29 cellular contexts compared by ENCODE assay signal in genomic region chr18:46226461-46226860, GRCh38.
DNase-seq lines count a peak whose midpoint lies in the region; ATAC-seq and TF ChIP-seq lines count a peak whose summit lies in the region.
"Had no signal": no experiment of that assay in that cellular context is flagged by ENCODE, and none has a peak within 500 bp of the region (broad histone marks: within the 10 kb centered on the region; RNA-seq: fewer than 3 reads in every experiment).

No MANE protein-coding gene starts in this region.

- H3K4me3 ChIP-seq in CD4-positive, CD25-positive, alpha-beta regulatory T cell (ENCODE audit: low read depth, low read length): no peak overlapping the region
- no peak overlapping the region for H3K4me3 ChIP-seq in cardiac fibroblast (replicated peaks in 1 of 2; ENCODE audit: low read depth in 2 of 2, low read length in 2 of 2)
- no peak overlapping the region for H3K4me3 ChIP-seq in parathyroid adenoma (ENCODE audit: low read depth, low read length)
- H3K4me3 ChIP-seq: BLaER1, heart left ventricle, psoas muscle, upper lobe of left lung had no signal

- H3K9me3 Mint-ChIP-seq in CD4-positive, CD25-positive, alpha-beta regulatory T cell: no peaks in the 10 kb centered on the region
- no peaks in the 10 kb centered on the region for H3K9me3 Mint-ChIP-seq in HFFc6
- H3K9me3 Mint-ChIP-seq: neural crest cell; stimulated activated naive CD8-positive, alpha-beta T cell treated with anti-CD3 and anti-CD28 coated beads, Interleukin-15, amount 100 ng/mL, for 72 hours; T-helper 1 cell treated with Interleukin-12 subunit alpha and Interleukin-12 subunit beta and Interleukin-4 antibody, amounts not matched to agents 30 μg/mL and 1 μg/mL, for 36 hours had no signal

- H3K27ac ChIP-seq in CD4-positive, CD25-positive, alpha-beta regulatory T cell (ENCODE audit: insufficient read depth, low read length, poor library complexity, severe bottlenecking): no peak overlapping the region
- H3K27ac ChIP-seq in parathyroid adenoma: peak overlapping the region; percentile 43
- H3K27ac ChIP-seq: BLaER1, heart left ventricle, psoas muscle, upper lobe of left lung had no signal

- H3K27me3 Mint-ChIP-seq in CD4-positive, CD25-positive, alpha-beta regulatory T cell: no peaks in the 10 kb centered on the region
- H3K27me3 Mint-ChIP-seq in HFFc6 (ENCODE audit: insufficient read depth): no peaks in the 10 kb centered on the region
- H3K27me3 Mint-ChIP-seq: stimulated activated naive CD8-positive, alpha-beta T cell treated with anti-CD3 and anti-CD28 coated beads, Interleukin-15, amount 100 ng/mL, for 72 hours had no signal

- H2AFZ ChIP-seq in parathyroid adenoma: no peak overlapping the region

- peak overlapping the region in 1 of 4 donors; percentile 62 for H3K4me3 Mint-ChIP-seq in CD4-positive, CD25-positive, alpha-beta regulatory T cell
- no peak overlapping the region for H3K4me3 Mint-ChIP-seq in HFFc6
- H3K4me3 Mint-ChIP-seq: neural crest cell; stimulated activated naive CD8-positive, alpha-beta T cell treated with anti-CD3 and anti-CD28 coated beads, Interleukin-15, amount 100 ng/mL, for 72 hours; T-helper 1 cell treated with Interleukin-12 subunit alpha and Interleukin-12 subunit beta and Interleukin-4 antibody, amounts not matched to agents 30 μg/mL and 1 μg/mL, for 36 hours had no signal

- H3K79me2 ChIP-seq in parathyroid adenoma: peaks cover 11% of the 10 kb centered on the region

- TF ChIP-seq CTCF in HFFc6 (IDR thresholded peaks at IDR 0.05) (no peak), cardiac fibroblast (IDR thresholded peaks at IDR 0.05; ENCODE audit: low read depth, low read length) (no peak), parathyroid adenoma (IDR thresholded peaks at IDR 0.05) (no peak)

- H3K9me3 ChIP-seq in CD4-positive, CD25-positive, alpha-beta regulatory T cell (ENCODE audit: control insufficient read depth in 2 of 2, low read length in 2 of 2): no peaks in the 10 kb centered on the region
- no peaks in the 10 kb centered on the region for H3K9me3 ChIP-seq in parathyroid adenoma (ENCODE audit: control insufficient read depth, low read length)
- H3K9me3 ChIP-seq: BLaER1, heart left ventricle, psoas muscle, upper lobe of left lung had no signal

- H3K27me3 ChIP-seq in CD4-positive, CD25-positive, alpha-beta regulatory T cell (ENCODE audit: control insufficient read depth, insufficient read depth, low read length): no peaks in the 10 kb centered on the region
- no peaks in the 10 kb centered on the region for H3K27me3 ChIP-seq in parathyroid adenoma (ENCODE audit: control insufficient read depth, insufficient read depth, low read length)
- H3K27me3 ChIP-seq: BLaER1, heart left ventricle, upper lobe of left lung had no signal

- no peak overlapping the region for H3K4me2 ChIP-seq in parathyroid adenoma (ENCODE audit: low read length)
- H3K4me2 ChIP-seq: BLaER1 had no signal

- H3K36me3 Mint-ChIP-seq in CD4-positive, CD25-positive, alpha-beta regulatory T cell: peaks cover 10% of the 10 kb centered on the region
- no peaks in the 10 kb centered on the region for H3K36me3 Mint-ChIP-seq in HFFc6 (ENCODE audit: low read depth)

- H3K4me1 Mint-ChIP-seq in CD4-positive, CD25-positive, alpha-beta regulatory T cell: peaks cover 41 to 94% (median 64%) of the 10 kb centered on the region in 4 donors
- H3K4me1 Mint-ChIP-seq in HFFc6 (ENCODE audit: low read depth): peaks cover 50% of the 10 kb centered on the region

- ATAC-seq in CD4-positive, CD25-positive, alpha-beta regulatory T cell (ENCODE audit: low read depth in 2 of 2): no peak
- no peak for ATAC-seq in GM18505 (IDR thresholded peaks at IDR 0.05; ENCODE audit: unreplicated experiment)
- ATAC-seq: esophagus mucosa; heart left ventricle; left ventricle myocardium superior; PC-3; psoas muscle; stimulated activated naive CD8-positive, alpha-beta T cell treated with anti-CD3 and anti-CD28 coated beads, Interleukin-15, amount 100 ng/mL, for 72 hours had no signal

- H3K9ac ChIP-seq in parathyroid adenoma: no peak overlapping the region
- H3K9ac ChIP-seq: BLaER1 had no signal

- peak overlapping the region in 2 of 3 donors; percentile 4 to 55 for H3K27ac Mint-ChIP-seq in CD4-positive, CD25-positive, alpha-beta regulatory T cell
- H3K27ac Mint-ChIP-seq in HFFc6: peak overlapping the region; percentile 43
- H3K27ac Mint-ChIP-seq: T-helper 1 cell treated with Interleukin-12 subunit alpha and Interleukin-12 subunit beta and Interleukin-4 antibody, amounts not matched to agents 30 μg/mL and 1 μg/mL, for 36 hours had no signal

- peaks cover 4% of the 10 kb centered on the region for H3K36me3 ChIP-seq in CD4-positive, CD25-positive, alpha-beta regulatory T cell (ENCODE audit: control insufficient read depth, insufficient read depth, low read length)
- no peaks in the 10 kb centered on the region for H3K36me3 ChIP-seq in parathyroid adenoma (ENCODE audit: control insufficient read depth, insufficient read depth, low read length)
- H3K36me3 ChIP-seq: upper lobe of left lung had no signal

- no peak for TF ChIP-seq POLR2A in GM18505 (IDR thresholded peaks at IDR 0.05; ENCODE audit: borderline replicate concordance, extremely low read depth, insufficient read depth, insufficient read length)

- no peak for DNase-seq in CD4-positive, CD25-positive, alpha-beta regulatory T cell
- DNase-seq in HFFc6 (peak; percentile 79), cardiac fibroblast (ENCODE audit: low read depth in 2 of 2) (peak; percentile 49 to 61), HPDE6-E6E7 (ENCODE audit: extremely low spot score) (no peak), NCI-H69 (lab: John Stamatoyannopoulos, UW) (no peak), germinal center (ENCODE audit: low spot score) (no peak)
- DNase-seq: activated CD8-positive, alpha-beta memory T cell treated with anti-CD3 and anti-CD28 coated beads, Interleukin-2, amount 50 U/mL, for 48 hours; activated gamma-delta T cell treated with Interleukin-2 at 50 U/mL for 16 hours; anterior cingulate cortex; effector memory CD4-positive, alpha-beta T cell; GF-D8; heart left ventricle; KBM-7; left ventricle myocardium superior; NCI-H187 treated with DMSO at 0.1 percent for 48 hours; NCI-H345; PC-3; psoas muscle; SHP77 treated with DMSO at 0.1 percent for 48 hours; small intestine; stimulated activated CD4-positive, alpha-beta T cell treated with anti-CD3 and anti-CD28 coated beads, Interleukin-4, amount 100 ng/mL, for 1 hour; stimulated activated naive CD8-positive, alpha-beta T cell treated with anti-CD3 and anti-CD28 coated beads, Interleukin-15, amount 100 ng/mL, for 72 hours; upper lobe of left lung had no signal

- H3K4me1 ChIP-seq in CD4-positive, CD25-positive, alpha-beta regulatory T cell (ENCODE audit: control insufficient read depth, insufficient read depth, low read length, poor library complexity, severe bottlenecking): peaks cover 52% of the 10 kb centered on the region
- H3K4me1 ChIP-seq in parathyroid adenoma: peaks cover 26% of the 10 kb centered on the region

Comparison
In these comparisons a context has a peak if more than half of its experiments do, and no peak if none do; other contexts are left out.
1. DNase-seq: peak in HFFc6 (single experiment) and cardiac fibroblast (2 of 2); none in CD4-positive, CD25-positive, alpha-beta regulatory T cell (0 of 3), HPDE6-E6E7 (single experiment), NCI-H69 (single experiment) and germinal center (single experiment).